9 cellular contexts compared by ENCODE assay signal in genomic region chr20:19889011-19889953, GRCh38.
DNase-seq lines count a peak whose midpoint lies in the region; ATAC-seq and TF ChIP-seq lines count a peak whose summit lies in the region.
"Had no signal": no experiment of that assay in that cellular context is flagged by ENCODE, and none has a peak within 500 bp of the region (broad histone marks: within the 10 kb centered on the region; RNA-seq: fewer than 3 reads in every experiment).

No MANE protein-coding gene starts in this region.

- H3K4me1 Mint-ChIP-seq in endodermal cell = peaks cover 9% of the 10 kb centered on the region
- H3K4me1 Mint-ChIP-seq in activated CD8-positive, alpha-beta T cell treated with anti-CD3 and anti-CD28 coated beads, Interleukin-2, amount 10 ng/mL, durations not matched to agents 7 days and 5 days (ENCODE audit: low read depth) = no peaks in the 10 kb centered on the region

- POLR2A ChIA-PET in activated CD8-positive, alpha-beta T cell treated with anti-CD3 and anti-CD28 coated beads, Interleukin-2, amount 10 ng/mL, durations not matched to agents 7 days and 5 days (lab: Charles Lee) = no interaction called here
- POLR2A ChIA-PET in A673 (lab: Charles Lee; ENCODE audit: low non-redundant PET) = no interaction called here

- H3K4me1 ChIP-seq in endodermal cell (ENCODE audit: control insufficient read depth, insufficient read depth, low read length) (no peaks in the 10 kb centered on the region), mucosa of descending colon (ENCODE audit: low read depth) (peaks cover 39% of the 10 kb centered on the region), vagina (peaks cover 70% of the 10 kb centered on the region), A673 (ENCODE audit: insufficient read depth, low read length, poor library complexity, severe bottlenecking) (peaks cover 12% of the 10 kb centered on the region)

- H3K27ac Mint-ChIP-seq in endodermal cell = peak overlapping the region; percentile 28
- no peak overlapping the region for H3K27ac Mint-ChIP-seq in activated CD8-positive, alpha-beta T cell treated with anti-CD3 and anti-CD28 coated beads, Interleukin-2, amount 10 ng/mL, durations not matched to agents 7 days and 5 days

- H3K9me3 ChIP-seq in endodermal cell (ENCODE audit: control insufficient read depth, low read length) (no peaks in the 10 kb centered on the region), mucosa of descending colon (no peaks in the 10 kb centered on the region), vagina (no peaks in the 10 kb centered on the region), A673 (ENCODE audit: low read depth, low read length, poor library complexity, severe bottlenecking) (no peaks in the 10 kb centered on the region)

- no peak for TF ChIP-seq POLR2A in vagina (IDR thresholded peaks at IDR 0.05)

- H3K27me3 Mint-ChIP-seq in endodermal cell (ENCODE audit: insufficient read depth) = no peaks in the 10 kb centered on the region
- H3K27me3 Mint-ChIP-seq in activated CD8-positive, alpha-beta T cell treated with anti-CD3 and anti-CD28 coated beads, Interleukin-2, amount 10 ng/mL, durations not matched to agents 7 days and 5 days (ENCODE audit: low read depth) = peaks cover 3% of the 10 kb centered on the region

- H3K36me3 ChIP-seq in endodermal cell (ENCODE audit: control insufficient read depth, insufficient read depth, low read length) (peaks cover 5% of the 10 kb centered on the region), mucosa of descending colon (ENCODE audit: low read depth) (no peaks in the 10 kb centered on the region), vagina (peaks cover 0 to 11% of the 10 kb centered on the region in 2 donors), A673 (ENCODE audit: insufficient read depth, low read length, poor library complexity, severe bottlenecking) (no peaks in the 10 kb centered on the region)

- H3K9me3 Mint-ChIP-seq in endodermal cell = no peaks in the 10 kb centered on the region
- H3K9me3 Mint-ChIP-seq in activated CD8-positive, alpha-beta T cell treated with anti-CD3 and anti-CD28 coated beads, Interleukin-2, amount 10 ng/mL, durations not matched to agents 7 days and 5 days (ENCODE audit: insufficient read depth) = no peaks in the 10 kb centered on the region

- DNase-seq in DMS153 (lab: John Stamatoyannopoulos, UW) (peak; percentile 6), DMS153 treated with DMSO at 0.1 percent for 48 hours (lab: John Stamatoyannopoulos, UW; ENCODE audit: unreplicated experiment) (no peak), endodermal cell (no peak), mucosa of descending colon (peak in 2 of 3 donors; percentile 57 to 65), vagina (ENCODE audit: extremely low spot score in 2 of 2) (no peak), A673 (ENCODE audit: low spot score) (no peak)
- no peak for DNase-seq in activated CD8-positive, alpha-beta T cell treated with anti-CD3 and anti-CD28 coated beads, Interleukin-2, amount 10 ng/mL, durations not matched to agents 7 days and 5 days

- no peak overlapping the region for H3K4me3 Mint-ChIP-seq in endodermal cell
- no peak overlapping the region for H3K4me3 Mint-ChIP-seq in activated CD8-positive, alpha-beta T cell treated with anti-CD3 and anti-CD28 coated beads, Interleukin-2, amount 10 ng/mL, durations not matched to agents 7 days and 5 days

- intact Hi-C loops in mucosa of descending colon (cut with DNase I, micrococcal nuclease) = loop anchor here in 1 of 2 donors (10.0 kb wide), 1 partner anchor 104 kb away; no protein-coding TSS in a partner anchor
- intact Hi-C loops in vagina (cut with DNase I) = loop anchor here (10.0 kb wide), 1 partner anchor 106 kb away; no protein-coding TSS in a partner anchor
- intact Hi-C loops in A673 (cut with micrococcal nuclease; ENCODE audit: unreplicated experiment) = no loop called here

- H3K27me3 ChIP-seq in endodermal cell (ENCODE audit: control insufficient read depth, insufficient read depth, low read length, poor library complexity, severe bottlenecking) = no peaks in the 10 kb centered on the region
- H3K27me3 ChIP-seq in vagina = no peaks in the 10 kb centered on the region
- no peaks in the 10 kb centered on the region for H3K27me3 ChIP-seq in A673 (replicated peaks; ENCODE audit: insufficient read depth, low read depth, low read length, poor library complexity)

- CTCF ChIA-PET in activated CD8-positive, alpha-beta T cell treated with anti-CD3 and anti-CD28 coated beads, Interleukin-2, amount 10 ng/mL, durations not matched to agents 7 days and 5 days (lab: Charles Lee) = no interaction called here
- CTCF ChIA-PET in A673 (lab: Charles Lee) = no interaction called here

- peaks cover 13% of the 10 kb centered on the region for H3K36me3 Mint-ChIP-seq in endodermal cell (ENCODE audit: low read depth)
- H3K36me3 Mint-ChIP-seq in activated CD8-positive, alpha-beta T cell treated with anti-CD3 and anti-CD28 coated beads, Interleukin-2, amount 10 ng/mL, durations not matched to agents 7 days and 5 days (ENCODE audit: low read depth) = no peaks in the 10 kb centered on the region

- BruUV-seq in A673 (replicated peaks; lab: Mats Ljungman, UMichigan) = no TSS peak

- ATAC-seq in mucosa of descending colon (peak; percentile 39), GM19035 (IDR thresholded peaks at IDR 0.05; ENCODE audit: unreplicated experiment) (no peak)
- no peak for ATAC-seq in activated CD8-positive, alpha-beta T cell treated with anti-CD3 and anti-CD28 coated beads, Interleukin-2, amount 10 ng/mL, durations not matched to agents 7 days and 5 days
- ATAC-seq: K562 had no signal

- H3K4me3 ChIP-seq in endodermal cell (ENCODE audit: low read length) = no peak overlapping the region
- no peak overlapping the region for H3K4me3 ChIP-seq in mucosa of descending colon
- H3K4me3 ChIP-seq in vagina = peak overlapping the region; percentile 18 to 45
- no peak overlapping the region for H3K4me3 ChIP-seq in A673 (ENCODE audit: low read depth, low read length, poor library complexity, severe bottlenecking)
- H3K4me3 ChIP-seq: K562 had no signal

- H3K27ac ChIP-seq in endodermal cell (ENCODE audit: low read depth, low read length) = no peak overlapping the region
- peak overlapping the region; percentile 85 for H3K27ac ChIP-seq in vagina
- no peak overlapping the region for H3K27ac ChIP-seq in A673 (ENCODE audit: low read depth, low read length, poor library complexity, severe bottlenecking)

- TF ChIP-seq CTCF in endodermal cell (conservative IDR thresholded peaks at IDR 0.05) = no peak
- TF ChIP-seq CTCF in mucosa of descending colon (IDR thresholded peaks at IDR 0.05) = no peak
- TF ChIP-seq CTCF in vagina (IDR thresholded peaks at IDR 0.05) = no peak
- no peak for TF ChIP-seq CTCF in A673 (conservative IDR thresholded peaks at IDR 0.05; ENCODE audit: low read depth, low read length)

- no peak overlapping the region for H3K9ac ChIP-seq in endodermal cell (ENCODE audit: extremely low read depth, low read length, poor library complexity, severe bottlenecking)

- 94 to 98% methylated on average over 6 to 21 of the region's 21 CpGs for WGBS in endodermal cell (ENCODE audit: insufficient coverage in 1 of 2, insufficient read length in 1 of 2), 2 experiments

Comparison
In these comparisons a context has a peak if more than half of its experiments do, and no peak if none do; other contexts are left out.
1. DNase-seq: peak in DMS153 (single experiment) and mucosa of descending colon (2 of 3); none in DMS153 treated with DMSO at 0.1 percent for 48 hours (single experiment), endodermal cell (single experiment), vagina (0 of 2), activated CD8-positive, alpha-beta T cell treated with anti-CD3 and anti-CD28 coated beads, Interleukin-2, amount 10 ng/mL, durations not matched to agents 7 days and 5 days (single experiment) and A673 (single experiment).
2. H3K4me3 ChIP-seq: peak in vagina (2 of 2); none in endodermal cell (single experiment), mucosa of descending colon (single experiment) and A673 (single experiment).